17 cellular contexts compared by ENCODE assay signal in the genomic region with DNA sequence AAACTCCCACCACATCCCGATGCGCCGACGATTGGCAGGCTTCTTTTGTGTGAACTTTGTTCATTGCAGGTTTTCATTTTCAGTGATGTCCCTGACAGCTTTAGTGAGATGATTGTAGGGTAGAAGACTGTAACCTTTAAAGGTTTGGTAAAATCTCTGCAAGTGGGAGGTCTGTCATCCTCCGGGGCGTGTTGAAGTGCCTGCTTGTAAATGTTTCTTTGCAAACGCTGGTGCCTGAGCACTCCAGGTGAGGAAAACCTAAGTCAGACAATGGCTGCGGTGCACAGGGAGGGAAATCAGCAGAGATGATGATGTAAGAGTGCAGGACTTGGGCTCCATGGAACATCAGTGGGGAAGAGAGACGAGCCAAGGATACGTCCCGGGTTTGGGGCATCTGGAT.
DNase-seq lines count a peak whose midpoint lies in the region; FAIRE-seq and TF ChIP-seq lines count a peak whose summit lies in the region.
"Had no signal": no experiment of that assay in that cellular context is flagged by ENCODE, and none has a peak within 500 bp of the region (broad histone marks: within the 10 kb centered on the region; RNA-seq: fewer than 3 reads in every experiment).

No MANE protein-coding gene starts in this region.

- POLR2A ChIA-PET in activated CD4-positive, alpha-beta T cell treated with anti-CD3 and anti-CD28 coated beads, Interleukin-2, amount 10 ng/mL, durations not matched to agents 7 days and 5 days (lab: Charles Lee), result no interaction called here

- H3K27ac Mint-ChIP-seq in H9, result peak overlapping the region in 2 of 3 experiments; percentile 8 to 13; a peak in 2 of 7 replicates
- H3K27ac Mint-ChIP-seq in chondrocyte (ENCODE audit: unreplicated experiment), result peak overlapping the region; percentile 88
- no peak overlapping the region for H3K27ac Mint-ChIP-seq in activated CD4-positive, alpha-beta T cell treated with anti-CD3 and anti-CD28 coated beads, Interleukin-2, amount 10 ng/mL, durations not matched to agents 7 days and 5 days
- H3K27ac Mint-ChIP-seq: CD4-positive, alpha-beta memory T cell had no signal

- no peak overlapping the region for H2BK15ac ChIP-seq in H9 (ENCODE audit: low read depth, low read length)

- no peak for TF ChIP-seq CTCF in H9 (conservative IDR thresholded peaks at IDR 0.05)
- no peak for TF ChIP-seq CTCF in chondrocyte (IDR thresholded peaks at IDR 0.05)
- no peak for TF ChIP-seq CTCF in kidney (IDR thresholded peaks at IDR 0.05; ENCODE audit: borderline replicate concordance, extremely low read depth, insufficient read depth)

- no peak for DNase-seq in H9
- peak; percentile 7 for DNase-seq in NCI-H2227 (lab: John Stamatoyannopoulos, UW; ENCODE audit: unreplicated experiment)
- DNase-seq in chondrocyte (ENCODE audit: low spot score), result no peak
- DNase-seq in putamen (ENCODE audit: low spot score), result peak; percentile 69
- DNase-seq in kidney, result no peak
- no peak for DNase-seq in SJCRH30
- DNase-seq in amniotic stem cell (lab: John Stamatoyannopoulos, UW), result no peak
- DNase-seq in activated CD4-positive, alpha-beta T cell treated with anti-CD3 and anti-CD28 coated beads, Interleukin-2, amount 10 ng/mL, durations not matched to agents 7 days and 5 days, result no peak
- DNase-seq: BE2C; CD4-positive, alpha-beta memory T cell; DMS79; H7 had no signal

- H2BK5ac ChIP-seq in H9 (ENCODE audit: insufficient read length, low read length), result no peak overlapping the region

- H3K79me1 ChIP-seq in H9 (ENCODE audit: insufficient read depth, low read depth, low read length, poor library complexity, severe bottlenecking), result no peaks in the 10 kb centered on the region

- no peak overlapping the region for H3K9ac ChIP-seq in H9 (ENCODE audit: extremely low read depth, insufficient read length, low read length)
- H3K9ac ChIP-seq in kidney (ENCODE audit: low read length in 2 of 2), result no peak overlapping the region
- H3K9ac ChIP-seq: GM23248 had no signal

- H2BK120ac ChIP-seq in H9 (ENCODE audit: low read depth, low read length, poor library complexity, severe bottlenecking), result no peak overlapping the region

- no peak overlapping the region for H3T11ph ChIP-seq in H9 (ENCODE audit: low read length)

- H2BK20ac ChIP-seq in H9 (ENCODE audit: low read depth, low read length, poor library complexity, severe bottlenecking), result no peak overlapping the region

- no peak overlapping the region for H3K56ac ChIP-seq in H9 (ENCODE audit: insufficient read length, low read depth, low read length)

- H3K27ac ChIP-seq in H9 (ENCODE audit: insufficient read length, low read depth, low read length) (no peak overlapping the region), kidney (ENCODE audit: low read depth in 2 of 2, low read length in 2 of 2) (no peak overlapping the region), SJCRH30 (no peak overlapping the region)
- H3K27ac ChIP-seq: C4-2B had no signal

- no peaks in the 10 kb centered on the region for H3K79me2 ChIP-seq in H9 (ENCODE audit: insufficient read depth, low read length)

- H4K8ac ChIP-seq in H9 (replicated peaks; ENCODE audit: insufficient read length, low read depth, low read length), result no peak overlapping the region

- FAIRE-seq in kidney (lab: Jason Lieb, UNC), result no peak
- FAIRE-seq: A549, GM12878, GM18507 had no signal

- no peaks in the 10 kb centered on the region for H3K36me3 Mint-ChIP-seq in H9 (ENCODE audit: insufficient read depth in 1 of 3, low read depth in 3 of 3)
- no peaks in the 10 kb centered on the region for H3K36me3 Mint-ChIP-seq in chondrocyte (ENCODE audit: low read depth)
- no peaks in the 10 kb centered on the region for H3K36me3 Mint-ChIP-seq in activated CD4-positive, alpha-beta T cell treated with anti-CD3 and anti-CD28 coated beads, Interleukin-2, amount 10 ng/mL, durations not matched to agents 7 days and 5 days (ENCODE audit: low read depth)
- H3K36me3 Mint-ChIP-seq: CD4-positive, alpha-beta memory T cell had no signal

- H3K4me2 ChIP-seq in H9 (ENCODE audit: insufficient read depth, insufficient read length, low read length), result no peak overlapping the region

- no peaks in the 10 kb centered on the region for H4K20me1 ChIP-seq in H9 (ENCODE audit: control insufficient read depth, insufficient read depth, insufficient read length)

- CTCF ChIA-PET in activated CD4-positive, alpha-beta T cell treated with anti-CD3 and anti-CD28 coated beads, Interleukin-2, amount 10 ng/mL, durations not matched to agents 7 days and 5 days (lab: Charles Lee), result no interaction called here

- H3K4me3 ChIP-seq in kidney (ENCODE audit: low read length in 2 of 2), result no peak overlapping the region
- H3K4me3 ChIP-seq in SJCRH30, result no peak overlapping the region
- H3K4me3 ChIP-seq: A549, GM12878, GM23248 had no signal

- no peak overlapping the region for H3K4ac ChIP-seq in H9 (ENCODE audit: low read depth, low read length)

- no CpG with 5 or more reads among the region's 11 CpGs for WGBS in H9 (ENCODE audit: extremely low coverage, insufficient read length, low lambda C conversion rate)

- H3K23ac ChIP-seq in H9 (ENCODE audit: insufficient read length, low read depth, low read length), result no peak overlapping the region

- H3K4me1 ChIP-seq in H9 (ENCODE audit: insufficient read depth, low read length), result no peaks in the 10 kb centered on the region
- H3K4me1 ChIP-seq in kidney (ENCODE audit: control insufficient read depth in 1 of 2, insufficient read depth in 1 of 2, low read depth in 1 of 2, low read length in 2 of 2), result no peaks in the 10 kb centered on the region
- H3K4me1 ChIP-seq in SJCRH30, result peaks cover 25% of the 10 kb centered on the region
- H3K4me1 ChIP-seq: BE2C had no signal

- H3K9me3 ChIP-seq in H9 (ENCODE audit: control insufficient read depth, low read depth, low read length), result no peaks in the 10 kb centered on the region
- H3K9me3 ChIP-seq in kidney (ENCODE audit: control insufficient read depth in 1 of 2, low read length in 2 of 2), result no peaks in the 10 kb centered on the region
- no peaks in the 10 kb centered on the region for H3K9me3 ChIP-seq in SJCRH30 (replicated peaks)
- H3K9me3 ChIP-seq: A549, BE2C had no signal

- peaks cover 5% of the 10 kb centered on the region for H3K27me3 Mint-ChIP-seq in H9 (ENCODE audit: low read depth)
- H3K27me3 Mint-ChIP-seq in chondrocyte (ENCODE audit: low read depth), result no peaks in the 10 kb centered on the region
- peaks cover 1% of the 10 kb centered on the region for H3K27me3 Mint-ChIP-seq in activated CD4-positive, alpha-beta T cell treated with anti-CD3 and anti-CD28 coated beads, Interleukin-2, amount 10 ng/mL, durations not matched to agents 7 days and 5 days

- no peak overlapping the region for H4K5ac ChIP-seq in H9 (ENCODE audit: insufficient read length, low read depth, low read length)

- H3K36me3 ChIP-seq in kidney (ENCODE audit: control insufficient read depth in 1 of 2, insufficient read depth in 2 of 2, low read length in 2 of 2) (no peaks in the 10 kb centered on the region), SJCRH30 (no peaks in the 10 kb centered on the region)
- H3K36me3 ChIP-seq: BE2C had no signal

- no peaks in the 10 kb centered on the region for H3K23me2 ChIP-seq in H9 (ENCODE audit: insufficient read length, low read depth, low read length, poor library complexity, severe bottlenecking)

- H2BK12ac ChIP-seq in H9 (ENCODE audit: insufficient read length, low read depth, low read length), result no peak overlapping the region

- H2AFZ ChIP-seq in H9 (ENCODE audit: low read length), result no peak overlapping the region
- H2AFZ ChIP-seq: GM23248 had no signal

- H3K4me3 Mint-ChIP-seq in H9 (no peak overlapping the region), chondrocyte (ENCODE audit: unreplicated experiment) (no peak overlapping the region)
- no peak overlapping the region for H3K4me3 Mint-ChIP-seq in activated CD4-positive, alpha-beta T cell treated with anti-CD3 and anti-CD28 coated beads, Interleukin-2, amount 10 ng/mL, durations not matched to agents 7 days and 5 days
- H3K4me3 Mint-ChIP-seq: CD4-positive, alpha-beta memory T cell had no signal

- no peak overlapping the region for H3K18ac ChIP-seq in H9 (ENCODE audit: insufficient read length, low read depth, low read length)

- no peak overlapping the region for H4K91ac ChIP-seq in H9 (ENCODE audit: insufficient read length, low read depth, low read length)

- no peak overlapping the region for H3K14ac ChIP-seq in H9 (ENCODE audit: insufficient read depth, low read length)

- H3K9me3 Mint-ChIP-seq in H9, result no peaks in the 10 kb centered on the region
- H3K9me3 Mint-ChIP-seq in chondrocyte (ENCODE audit: low read depth), result no peaks in the 10 kb centered on the region
- no peaks in the 10 kb centered on the region for H3K9me3 Mint-ChIP-seq in activated CD4-positive, alpha-beta T cell treated with anti-CD3 and anti-CD28 coated beads, Interleukin-2, amount 10 ng/mL, durations not matched to agents 7 days and 5 days
- H3K9me3 Mint-ChIP-seq: CD4-positive, alpha-beta memory T cell had no signal

- intact Hi-C loops in kidney (cut with DNase I), result no loop called here

- H3K27me3 ChIP-seq in H9 (ENCODE audit: insufficient read depth, low read length) (no peaks in the 10 kb centered on the region), SJCRH30 (no peaks in the 10 kb centered on the region)

- H2AK5ac ChIP-seq in H9 (ENCODE audit: insufficient read length, low read length), result no peak overlapping the region

- H3K4me1 Mint-ChIP-seq in H9, result peaks cover 8 to 12% of the 10 kb centered on the region in 2 experiments; a peak in 3 of 4 replicates
- peaks cover 35% of the 10 kb centered on the region for H3K4me1 Mint-ChIP-seq in chondrocyte (ENCODE audit: low read depth)
- no peaks in the 10 kb centered on the region for H3K4me1 Mint-ChIP-seq in activated CD4-positive, alpha-beta T cell treated with anti-CD3 and anti-CD28 coated beads, Interleukin-2, amount 10 ng/mL, durations not matched to agents 7 days and 5 days
- H3K4me1 Mint-ChIP-seq: CD4-positive, alpha-beta memory T cell had no signal

Comparison
In these comparisons a context has a peak if more than half of its experiments do, and no peak if none do; other contexts are left out.
1. DNase-seq: peak in NCI-H2227 (single experiment) and putamen (single experiment); none in H9 (single experiment), chondrocyte (single experiment), kidney (single experiment), SJCRH30 (0 of 2), amniotic stem cell (single experiment) and activated CD4-positive, alpha-beta T cell treated with anti-CD3 and anti-CD28 coated beads, Interleukin-2, amount 10 ng/mL, durations not matched to agents 7 days and 5 days (single experiment).